1 cellular context compared by ENCODE assay signal in genomic region chr7:105036217-105037168, GRCh38.
TF ChIP-seq lines count a peak whose summit lies in the region.

No MANE protein-coding gene starts in this region.

TF ChIP-seq in SK-N-SH treated with all-trans-retinoic acid at 6 μM for 48 hours, 23 proteins besides CTCF, POLR2A, EP300 and RAD21 (continued from another document):
- TF ChIP-seq CSDC2 (CRISPR knock-in tag; IDR thresholded peaks at IDR 0.05), result no peak
